9 cellular contexts compared by ENCODE assay signal in the genomic region with DNA sequence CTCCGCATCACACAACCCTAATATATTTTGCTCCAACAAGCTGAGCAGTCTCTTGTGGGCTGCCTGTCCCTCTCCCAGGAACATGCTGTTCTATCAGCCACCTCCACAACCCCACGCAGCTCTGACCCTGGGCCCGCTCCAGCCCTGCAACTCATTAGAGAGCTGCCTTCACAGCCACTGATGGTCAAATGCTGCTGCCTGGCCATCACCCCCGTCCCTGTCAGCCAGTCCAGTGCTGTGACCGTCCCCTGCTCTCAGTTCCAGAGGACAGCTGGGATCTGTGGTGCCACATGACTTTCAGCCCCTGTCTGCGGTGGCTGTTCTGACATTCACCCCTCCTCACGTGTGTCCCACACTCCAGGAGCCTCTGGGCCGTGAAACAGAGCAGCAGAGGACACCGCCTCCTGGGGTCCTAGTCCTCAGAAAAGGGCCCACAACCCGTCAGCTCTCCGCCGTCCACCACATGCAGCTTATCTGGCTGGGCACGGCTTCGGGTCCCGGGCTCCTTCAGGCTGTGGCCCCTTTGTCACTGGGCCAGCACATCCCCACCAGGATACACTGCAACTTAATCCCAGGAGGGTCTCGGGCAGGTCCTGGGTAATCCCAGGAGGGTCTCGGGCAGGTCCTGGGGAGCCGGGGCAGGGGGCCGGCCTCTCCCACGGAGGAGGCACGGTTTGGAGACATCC. TPM values are rescaled to one million over a fixed set of nuclear protein-coding genes. Genes with fewer than 3 reads are reported as not detected.
A peak's percentile ranks its signal among the peaks of the same experiment; 100 is the strongest.
DNase-seq lines count a peak whose midpoint lies in the region; ATAC-seq and TF ChIP-seq lines count a peak whose summit lies in the region.
"Had no signal": no experiment of that assay in that cellular context is flagged by ENCODE, and none has a peak within 500 bp of the region (broad histone marks: within the 10 kb centered on the region; RNA-seq: fewer than 3 reads in every experiment).

No MANE protein-coding gene starts in this region.

- peak overlapping the region; percentile 68; the same call in 1 of the 2 replicates for H3K4me2 ChIP-seq in KMS-11

- peaks cover 38% of the 10 kb centered on the region for H3K4me1 ChIP-seq in KMS-11 (ENCODE audit: low read depth, poor library complexity, severe bottlenecking)
- peaks cover 22 to 48% of the 10 kb centered on the region in 2 donors for H3K4me1 ChIP-seq in adrenal gland (replicated peaks in 1 of 2)
- H3K4me1 ChIP-seq in left lung: peaks cover 37 to 82% of the 10 kb centered on the region in 2 donors

- TF ChIP-seq CTCF in KMS-11 (conservative IDR thresholded peaks at IDR 0.05; ENCODE audit: low read depth, low read length) (no peak), adrenal gland (IDR thresholded peaks at IDR 0.05) (no peak), left lung (IDR thresholded peaks at IDR 0.05) (no peak)

- H3K27ac ChIP-seq in KMS-11 (no peak overlapping the region; the same call in 1 of the 2 replicates), adrenal gland (peak overlapping the region; percentile 30 to 98 (median 85)), left lung (peak overlapping the region; percentile 95 to 99)
- H3K27ac ChIP-seq: SJSA1 had no signal

- peak; percentile 27 to 53 for TF ChIP-seq POLR2A in adrenal gland (IDR thresholded peaks at IDR 0.05)

- ATAC-seq in left lung: no peak
- ATAC-seq in stimulated activated naive B cell treated with anti-CD40 and anti-IgM and Interleukin-4, amounts not matched to agents 10 μg/mL and 1 μg/mL and 100 μg/mL, for 72 hours (replicated peaks): no peak

- 20 to 68% (median 60%) methylated on average over 5 to 21 of the region's 21 CpGs for WGBS in adrenal gland, 4 donors

- H4K20me1 ChIP-seq in KMS-11 (ENCODE audit: insufficient read depth): no peaks in the 10 kb centered on the region

- H3K4me3 Mint-ChIP-seq in stimulated activated naive B cell treated with anti-CD40 and anti-IgM and Interleukin-4, amounts not matched to agents 10 μg/mL and 1 μg/mL and 100 μg/mL, for 72 hours: peak overlapping the region; percentile 67 to 87

- DNase-seq in adrenal gland (peak in 6 of 7 donors; percentile 66 to 86 (median 76)), left lung (no peak), DMS114 treated with DMSO at 0.1 percent for 48 hours (lab: John Stamatoyannopoulos, UW; ENCODE audit: unreplicated experiment) (no peak), Kasumi-1 (lab: John Stamatoyannopoulos, UW) (no peak), DMS53 treated with DMSO at 0.1 percent for 48 hours (lab: John Stamatoyannopoulos, UW; ENCODE audit: unreplicated experiment) (no peak), DMS79 treated with DMSO at 0.1 percent for 48 hours (lab: John Stamatoyannopoulos, UW) (no peak)
- no peak for DNase-seq in stimulated activated naive B cell treated with anti-CD40 and anti-IgM and Interleukin-4, amounts not matched to agents 10 μg/mL and 1 μg/mL and 100 μg/mL, for 72 hours

- H3K36me3 ChIP-seq in KMS-11 (ENCODE audit: insufficient read depth) (no peaks in the 10 kb centered on the region), adrenal gland (replicated peaks in 1 of 2) (no peaks in the 10 kb centered on the region), left lung (no peaks in the 10 kb centered on the region)
- H3K36me3 ChIP-seq: SJSA1 had no signal

- H3K9me3 Mint-ChIP-seq in stimulated activated naive B cell treated with anti-CD40 and anti-IgM and Interleukin-4, amounts not matched to agents 10 μg/mL and 1 μg/mL and 100 μg/mL, for 72 hours: no peaks in the 10 kb centered on the region

- no peak overlapping the region for H2AFZ ChIP-seq in KMS-11 (ENCODE audit: low read depth)

- H3K27me3 Mint-ChIP-seq in stimulated activated naive B cell treated with anti-CD40 and anti-IgM and Interleukin-4, amounts not matched to agents 10 μg/mL and 1 μg/mL and 100 μg/mL, for 72 hours: no peaks in the 10 kb centered on the region

- H3K36me3 Mint-ChIP-seq in stimulated activated naive B cell treated with anti-CD40 and anti-IgM and Interleukin-4, amounts not matched to agents 10 μg/mL and 1 μg/mL and 100 μg/mL, for 72 hours: peaks cover 5 to 12% of the 10 kb centered on the region in 2 donors

- H3K79me2 ChIP-seq in KMS-11 (ENCODE audit: insufficient read depth, low read depth): no peaks in the 10 kb centered on the region

- no peaks in the 10 kb centered on the region for H3K27me3 ChIP-seq in KMS-11 (ENCODE audit: insufficient read depth, low read depth)
- H3K27me3 ChIP-seq in adrenal gland: peaks cover 6% of the 10 kb centered on the region
- H3K27me3 ChIP-seq in left lung: peaks cover 0 to 9% of the 10 kb centered on the region in 2 donors
- H3K27me3 ChIP-seq: SJSA1 had no signal

- intact Hi-C loops in adrenal gland (cut with DNase I) (loop anchor here (5.0 to 10.0 kb wide), 2 partner anchors 51 to 59 kb away; no protein-coding TSS in a partner anchor), left lung (cut with DNase I) (no loop called here)

- H3K9me3 ChIP-seq in adrenal gland (replicated peaks in 1 of 3): no peaks in the 10 kb centered on the region
- no peaks in the 10 kb centered on the region for H3K9me3 ChIP-seq in left lung

- no peak overlapping the region; the same call in 1 of the 2 replicates for H3K9ac ChIP-seq in KMS-11

- H3K4me3 ChIP-seq in KMS-11 (IDR thresholded peaks at IDR 0.05; ENCODE audit: insufficient read depth, low read depth, low read length): no peak overlapping the region
- H3K4me3 ChIP-seq in adrenal gland: no peak overlapping the region
- peak overlapping the region in 1 of 2 donors; percentile 71 for H3K4me3 ChIP-seq in left lung
- H3K4me3 ChIP-seq: SJSA1 had no signal

- peak overlapping the region; percentile 96 for H3K27ac Mint-ChIP-seq in stimulated activated naive B cell treated with anti-CD40 and anti-IgM and Interleukin-4, amounts not matched to agents 10 μg/mL and 1 μg/mL and 100 μg/mL, for 72 hours

- peaks cover 48 to 72% of the 10 kb centered on the region in 2 donors for H3K4me1 Mint-ChIP-seq in stimulated activated naive B cell treated with anti-CD40 and anti-IgM and Interleukin-4, amounts not matched to agents 10 μg/mL and 1 μg/mL and 100 μg/mL, for 72 hours

RNA-seq across cellular contexts. Expression of a gene that starts 14.9 kb away (rescaled TPM):
- total RNA-seq in adrenal gland (10 to 100 TPM; 24.0 to 63.4 (median 47.0) TPM), left lung (10 to 100 TPM; 59.7 to 79.7 TPM)
- polyA plus RNA-seq in adrenal gland: 10 to 100 TPM; 14.5 to 28.1 (median 23.0) TPM

RNA-seq across cellular contexts. Expression of a gene that starts 15.1 kb away (rescaled TPM):
- total RNA-seq in adrenal gland: 10 to 100 TPM; 16.2 to 33.6 (median 24.9) TPM
- 10 to 100 TPM in 2 of 3 donors, 1 to 10 TPM in 1; 6.4 to 11.6 (median 11.3) TPM for polyA plus RNA-seq in adrenal gland
- 10 to 100 TPM; 29.4 to 35.2 TPM for total RNA-seq in left lung

RNA-seq across cellular contexts. Expression of a gene that starts 27.2 kb away (rescaled TPM):
- total RNA-seq in adrenal gland: 10 to 100 TPM; 40.7 to 99.2 (median 58.7) TPM
- 10 to 100 TPM in 2 of 3 donors, 1 to 10 TPM in 1; 7.2 to 70.0 (median 42.0) TPM for polyA plus RNA-seq in adrenal gland
- 100 to 1,000 TPM in 1 of 2 donors, 10 to 100 TPM in 1; 80.6 to 129 TPM for total RNA-seq in left lung

Comparison
In these comparisons a context has a peak if more than half of its experiments do, and no peak if none do; other contexts are left out.
1. DNase-seq: peak in adrenal gland (6 of 7); none in left lung (0 of 2), stimulated activated naive B cell treated with anti-CD40 and anti-IgM and Interleukin-4, amounts not matched to agents 10 μg/mL and 1 μg/mL and 100 μg/mL, for 72 hours (single experiment), DMS114 treated with DMSO at 0.1 percent for 48 hours (single experiment), Kasumi-1 (0 of 2), DMS53 treated with DMSO at 0.1 percent for 48 hours (single experiment) and DMS79 treated with DMSO at 0.1 percent for 48 hours (single experiment).
2. intact Hi-C loops: an anchor here in adrenal gland (5.0 to 10.0 kb wide); none called in left lung.